8 cellular contexts compared by ENCODE assay signal in genomic region chr1:205528887-205529825, GRCh38.
DNase-seq lines count a peak whose midpoint lies in the region; ATAC-seq lines count a peak whose summit lies in the region.

No MANE protein-coding gene starts in this region.

- H3K4me1 ChIP-seq in muscle layer of duodenum (ENCODE audit: control insufficient read depth in 1 of 2, insufficient read depth in 2 of 2, low read length in 2 of 2): no peaks in the 10 kb centered on the region

- no peaks in the 10 kb centered on the region for H3K9me3 ChIP-seq in muscle layer of duodenum (ENCODE audit: control insufficient read depth in 1 of 2, low read length in 2 of 2)

- H3K4me3 ChIP-seq in muscle layer of duodenum (ENCODE audit: low read depth in 1 of 2, low read length in 2 of 2): peak overlapping the region; percentile 21 to 55

- no peak overlapping the region for H3K27ac ChIP-seq in muscle layer of duodenum (ENCODE audit: low read length)

- H3K27me3 ChIP-seq in muscle layer of duodenum (ENCODE audit: low read depth, low read length): no peaks in the 10 kb centered on the region

- ATAC-seq in HG03045 (IDR thresholded peaks at IDR 0.05; ENCODE audit: unreplicated experiment) (peak; percentile 59), HG02884 (IDR thresholded peaks at IDR 0.05; ENCODE audit: unreplicated experiment) (no peak)

- DNase-seq in DMS153 treated with DMSO at 0.1 percent for 48 hours (lab: John Stamatoyannopoulos, UW; ENCODE audit: unreplicated experiment) (peak; percentile 25), NOMO-1 treated with dmso at 0.1 percent for 144 hours (lab: John Stamatoyannopoulos, UW; ENCODE audit: unreplicated experiment) (peak; percentile 11), epidermal melanocyte (ENCODE audit: insufficient read length, low spot score) (peak; percentile 76)
- DNase-seq in activated CD8-positive, alpha-beta memory T cell treated with anti-CD3 and anti-CD28 coated beads, Interleukin-2, amount 50 U/mL, for 48 hours: peak; percentile 99
- peak; percentile 68 to 81 for DNase-seq in stimulated activated CD8-positive, alpha-beta memory T cell treated with anti-CD3 and anti-CD28 coated beads, Interleukin-7, amount 100 ng/mL, for 1 hour (ENCODE audit: low read depth in 2 of 2)

- H3K36me3 ChIP-seq in muscle layer of duodenum (ENCODE audit: control insufficient read depth in 1 of 2, insufficient read depth in 2 of 2, low read length in 2 of 2): peaks cover 7 to 23% of the 10 kb centered on the region in 2 donors

Comparison
In these comparisons a context has a peak if more than half of its experiments do, and no peak if none do; other contexts are left out.
1. DNase-seq: peak in every context shown above with its lines; median percentile 99 in activated CD8-positive, alpha-beta memory T cell treated with anti-CD3 and anti-CD28 coated beads, Interleukin-2, amount 50 U/mL, for 48 hours; 76 in epidermal melanocyte; 74 in stimulated activated CD8-positive, alpha-beta memory T cell treated with anti-CD3 and anti-CD28 coated beads, Interleukin-7, amount 100 ng/mL, for 1 hour; 25 in DMS153 treated with DMSO at 0.1 percent for 48 hours; 11 in NOMO-1 treated with dmso at 0.1 percent for 144 hours.